8 cellular contexts compared by ENCODE assay signal in the genomic region with DNA sequence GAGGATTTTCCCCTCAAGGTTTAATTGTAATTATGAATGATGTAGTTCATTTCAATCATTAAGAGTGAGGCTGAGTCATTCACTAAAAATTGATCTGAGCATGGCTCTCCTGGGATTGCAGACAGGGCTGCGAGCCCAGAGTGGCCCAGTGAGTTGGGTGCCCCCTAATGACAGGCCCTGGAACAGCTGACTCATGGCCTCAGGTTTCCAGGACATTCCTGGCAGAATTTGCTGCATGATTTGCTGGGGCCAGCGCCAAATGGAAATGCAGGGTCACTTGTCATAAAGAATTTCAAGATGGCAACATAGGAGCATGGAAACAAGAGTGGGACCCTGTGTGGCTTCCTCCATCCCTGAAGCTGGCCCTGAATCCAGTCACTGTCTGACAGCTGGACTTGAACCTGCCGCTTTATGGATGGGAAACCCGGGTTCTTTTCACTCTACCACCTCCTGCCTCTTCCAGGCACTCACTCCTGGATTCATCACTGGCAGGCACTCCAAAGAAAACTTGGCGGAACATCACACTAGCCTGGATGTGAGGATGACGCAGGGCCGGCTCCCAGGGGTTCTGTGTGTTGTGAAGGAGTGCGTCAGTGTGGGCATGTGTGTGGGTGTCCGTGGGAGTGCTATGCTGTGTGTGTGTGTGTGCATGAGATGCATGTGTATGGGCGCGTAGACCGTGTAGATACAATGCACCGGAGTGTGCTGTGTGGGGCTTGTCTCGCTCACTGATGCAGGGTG. TPM values are rescaled to one million over a fixed set of nuclear protein-coding genes. Genes with fewer than 3 reads are reported as not detected.
A peak's percentile ranks its signal among the peaks of the same experiment; 100 is the strongest.
DNase-seq lines count a peak whose midpoint lies in the region; ATAC-seq, FAIRE-seq and TF ChIP-seq lines count a peak whose summit lies in the region.

No MANE protein-coding gene starts in this region.

- DNase-seq in activated naive CD8-positive, alpha-beta T cell treated with anti-CD3 and anti-CD28 coated beads, Interleukin-2, amount 10 ng/mL, durations not matched to agents 7 days and 5 days: peak; percentile 31
- no peak for DNase-seq in activated naive CD8-positive, alpha-beta T cell treated with anti-CD3 and anti-CD28 coated beads, Interleukin-2, amount 50 U/mL, for 24 hours
- DNase-seq in NCI-H146 treated with DMSO at 0.1 percent for 48 hours (lab: John Stamatoyannopoulos, UW; ENCODE audit: unreplicated experiment) (peak; percentile 4), bronchial epithelial cell (ENCODE audit: low read depth) (peak; percentile 62), lung microvascular endothelial cell (ENCODE audit: low read depth in 2 of 2) (peak; percentile 50 to 80), vagina (ENCODE audit: extremely low spot score in 2 of 2) (no peak), activated gamma-delta T cell (lab: John Stamatoyannopoulos, UW) (no peak)

- H3K9me3 Mint-ChIP-seq in activated naive CD8-positive, alpha-beta T cell treated with anti-CD3 and anti-CD28 coated beads, Interleukin-2, amount 10 ng/mL, durations not matched to agents 7 days and 5 days: no peaks in the 10 kb centered on the region
- no peaks in the 10 kb centered on the region for H3K9me3 Mint-ChIP-seq in activated naive CD8-positive, alpha-beta T cell treated with anti-CD3 and anti-CD28 coated beads, Interleukin-2, amount 50 U/mL, for 24 hours

- no peak for FAIRE-seq in bronchial epithelial cell (lab: Jason Lieb, UNC)

- intact Hi-C loops in vagina (cut with DNase I): no loop called here

- peaks cover 2% of the 10 kb centered on the region for H3K4me1 Mint-ChIP-seq in activated naive CD8-positive, alpha-beta T cell treated with anti-CD3 and anti-CD28 coated beads, Interleukin-2, amount 10 ng/mL, durations not matched to agents 7 days and 5 days
- no peaks in the 10 kb centered on the region for H3K4me1 Mint-ChIP-seq in activated naive CD8-positive, alpha-beta T cell treated with anti-CD3 and anti-CD28 coated beads, Interleukin-2, amount 50 U/mL, for 24 hours

- no peak overlapping the region for H3K27ac Mint-ChIP-seq in activated naive CD8-positive, alpha-beta T cell treated with anti-CD3 and anti-CD28 coated beads, Interleukin-2, amount 10 ng/mL, durations not matched to agents 7 days and 5 days
- H3K27ac Mint-ChIP-seq in activated naive CD8-positive, alpha-beta T cell treated with anti-CD3 and anti-CD28 coated beads, Interleukin-2, amount 50 U/mL, for 24 hours: no peak overlapping the region

- H3K36me3 ChIP-seq in bronchial epithelial cell (ENCODE audit: control insufficient read depth, insufficient read depth, low read length): no peaks in the 10 kb centered on the region
- no peaks in the 10 kb centered on the region for H3K36me3 ChIP-seq in vagina

- no peak overlapping the region for H3K4me3 Mint-ChIP-seq in activated naive CD8-positive, alpha-beta T cell treated with anti-CD3 and anti-CD28 coated beads, Interleukin-2, amount 10 ng/mL, durations not matched to agents 7 days and 5 days
- no peak overlapping the region for H3K4me3 Mint-ChIP-seq in activated naive CD8-positive, alpha-beta T cell treated with anti-CD3 and anti-CD28 coated beads, Interleukin-2, amount 50 U/mL, for 24 hours

- no peaks in the 10 kb centered on the region for H3K9me3 ChIP-seq in vagina

- no peak overlapping the region for H3K27ac ChIP-seq in vagina

- no peak for ATAC-seq in activated naive CD8-positive, alpha-beta T cell treated with anti-CD3 and anti-CD28 coated beads, Interleukin-2, amount 10 ng/mL, durations not matched to agents 7 days and 5 days (ENCODE audit: low read depth)
- no peak for ATAC-seq in activated naive CD8-positive, alpha-beta T cell treated with anti-CD3 and anti-CD28 coated beads, Interleukin-2, amount 50 U/mL, for 24 hours
- ATAC-seq in GM21390 (IDR thresholded peaks at IDR 0.05; ENCODE audit: unreplicated experiment): no peak

- no peak for TF ChIP-seq POLR2A in vagina (IDR thresholded peaks at IDR 0.05)

- H3K4me3 ChIP-seq in bronchial epithelial cell (ENCODE audit: low read depth, low read length) (no peak overlapping the region), vagina (no peak overlapping the region)

- H3K4me1 ChIP-seq in vagina: no peaks in the 10 kb centered on the region

- TF ChIP-seq CTCF in bronchial epithelial cell (IDR thresholded peaks at IDR 0.05; ENCODE audit: insufficient read depth, low read length, severe bottlenecking) (peak; percentile 72), vagina (IDR thresholded peaks at IDR 0.05) (no peak)

- H3K27me3 ChIP-seq in bronchial epithelial cell (ENCODE audit: control insufficient read depth, insufficient read depth, low read length): peaks cover 3% of the 10 kb centered on the region
- H3K27me3 ChIP-seq in vagina: no peaks in the 10 kb centered on the region

- H3K36me3 Mint-ChIP-seq in activated naive CD8-positive, alpha-beta T cell treated with anti-CD3 and anti-CD28 coated beads, Interleukin-2, amount 10 ng/mL, durations not matched to agents 7 days and 5 days: peaks cover 6% of the 10 kb centered on the region
- no peaks in the 10 kb centered on the region for H3K36me3 Mint-ChIP-seq in activated naive CD8-positive, alpha-beta T cell treated with anti-CD3 and anti-CD28 coated beads, Interleukin-2, amount 50 U/mL, for 24 hours (ENCODE audit: low read depth)

- no peaks in the 10 kb centered on the region for H3K27me3 Mint-ChIP-seq in activated naive CD8-positive, alpha-beta T cell treated with anti-CD3 and anti-CD28 coated beads, Interleukin-2, amount 10 ng/mL, durations not matched to agents 7 days and 5 days
- H3K27me3 Mint-ChIP-seq in activated naive CD8-positive, alpha-beta T cell treated with anti-CD3 and anti-CD28 coated beads, Interleukin-2, amount 50 U/mL, for 24 hours: no peaks in the 10 kb centered on the region

- POLR2A ChIA-PET in activated naive CD8-positive, alpha-beta T cell treated with anti-CD3 and anti-CD28 coated beads, Interleukin-2, amount 10 ng/mL, durations not matched to agents 7 days and 5 days (lab: Charles Lee): interaction anchor here (0.5 kb wide), 1 partner anchor 1065 kb away, joined by 3 read pairs; no protein-coding TSS in a partner anchor

RNA-seq across cellular contexts. Expression of gene OTOF, which starts 15.2 kb away (rescaled TPM):
- 10 to 100 TPM; 58.0 to 59.9 TPM for total RNA-seq in activated naive CD8-positive, alpha-beta T cell treated with anti-CD3 and anti-CD28 coated beads, Interleukin-2, amount 10 ng/mL, durations not matched to agents 7 days and 5 days
- total RNA-seq in bronchial epithelial cell (not detected in 2 replicates), lung microvascular endothelial cell (8.1 and 11.3 TPM in 2 replicates), vagina (0.49 TPM)

Comparison
In these comparisons a context has a peak if more than half of its experiments do, and no peak if none do; other contexts are left out.
1. DNase-seq: peak in activated naive CD8-positive, alpha-beta T cell treated with anti-CD3 and anti-CD28 coated beads, Interleukin-2, amount 10 ng/mL, durations not matched to agents 7 days and 5 days (single experiment), NCI-H146 treated with DMSO at 0.1 percent for 48 hours (single experiment), bronchial epithelial cell (single experiment) and lung microvascular endothelial cell (2 of 2); none in activated naive CD8-positive, alpha-beta T cell treated with anti-CD3 and anti-CD28 coated beads, Interleukin-2, amount 50 U/mL, for 24 hours (single experiment), vagina (0 of 2) and activated gamma-delta T cell (single experiment).